ENCODE assay signal across 8 cellular contexts in the genomic region with DNA sequence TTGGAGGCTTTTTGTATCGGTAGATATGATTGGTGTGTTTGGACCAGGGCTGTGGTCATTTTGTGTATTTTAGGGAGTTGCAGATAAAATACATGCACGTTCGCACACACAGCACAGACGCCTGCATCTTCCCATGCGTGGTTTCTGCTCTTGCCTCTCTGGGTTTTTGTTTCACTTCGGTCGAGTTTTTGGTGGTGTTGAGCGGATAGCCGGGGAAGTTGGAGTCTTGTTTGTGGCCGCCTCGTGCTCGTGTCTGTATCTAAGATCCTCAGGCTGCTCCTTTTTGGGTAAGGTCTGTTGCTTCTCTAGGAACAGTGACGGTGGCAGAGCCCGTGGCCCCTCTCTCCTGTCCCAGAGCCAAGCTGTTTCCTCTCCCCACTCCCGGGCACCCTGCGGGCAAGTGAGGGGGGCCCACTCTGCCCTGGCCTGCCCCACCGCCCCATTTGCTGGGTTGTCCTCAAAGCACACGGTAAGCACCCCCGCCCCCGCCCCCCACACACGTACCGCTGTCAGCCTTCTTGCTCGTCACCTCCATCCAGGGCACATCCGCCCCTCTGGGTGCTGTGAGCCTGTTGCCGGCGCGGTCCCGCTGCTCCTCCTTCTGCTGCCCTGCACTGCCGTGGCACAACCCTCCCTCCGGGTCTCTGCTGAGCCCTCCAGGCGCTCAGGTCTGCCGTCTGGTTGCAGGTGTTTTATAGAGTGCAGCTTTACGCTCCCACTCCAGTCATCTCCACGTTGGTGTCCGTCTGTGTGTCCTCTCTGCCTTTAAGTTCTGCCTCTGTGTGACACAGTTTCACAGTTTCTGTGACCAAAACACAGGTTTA. TPM values are rescaled to one million over a fixed set of nuclear protein-coding genes. Genes with fewer than 3 reads are reported as not detected.
A peak's percentile ranks its signal among the peaks of the same experiment; 100 is the strongest.
DNase-seq lines count a peak whose midpoint lies in the region; ATAC-seq lines count a peak whose summit lies in the region.

No MANE protein-coding gene starts in this region.

- H3K4me1 Mint-ChIP-seq in activated CD8-positive, alpha-beta memory T cell treated with anti-CD3 and anti-CD28 coated beads, Interleukin-2, amount 10 ng/mL, durations not matched to agents 7 days and 5 days = peaks cover 55% of the 10 kb centered on the region

- peak overlapping the region; percentile 79 for H3K4me3 Mint-ChIP-seq in activated CD8-positive, alpha-beta memory T cell treated with anti-CD3 and anti-CD28 coated beads, Interleukin-2, amount 10 ng/mL, durations not matched to agents 7 days and 5 days

- peak; percentile 83 for DNase-seq in activated CD8-positive, alpha-beta memory T cell treated with anti-CD3 and anti-CD28 coated beads, Interleukin-2, amount 10 ng/mL, durations not matched to agents 7 days and 5 days
- DNase-seq in germinal center (ENCODE audit: low spot score) = peak; percentile 74
- DNase-seq in stimulated activated CD4-positive, alpha-beta T cell treated with anti-CD3 and anti-CD28 coated beads, TNF-alpha, amount 100 ng/mL, for 48 hours (ENCODE audit: low read depth in 3 of 3) = peak in 2 of 3 donors; percentile 27 to 42
- no peak for DNase-seq in NCI-H1436 (lab: John Stamatoyannopoulos, UW)
- no peak for DNase-seq in NCI-H128 (lab: John Stamatoyannopoulos, UW; ENCODE audit: unreplicated experiment)

- peak overlapping the region; percentile 70 for H3K27ac Mint-ChIP-seq in activated CD8-positive, alpha-beta memory T cell treated with anti-CD3 and anti-CD28 coated beads, Interleukin-2, amount 10 ng/mL, durations not matched to agents 7 days and 5 days

- H3K27me3 Mint-ChIP-seq in activated CD8-positive, alpha-beta memory T cell treated with anti-CD3 and anti-CD28 coated beads, Interleukin-2, amount 10 ng/mL, durations not matched to agents 7 days and 5 days = no peaks in the 10 kb centered on the region

- peaks cover 15 to 19% (median 17%) of the 10 kb centered on the region in 11 experiments for H3K9me3 ChIP-seq in BLaER1 treated with 17β-estradiol and CSF1 and Interleukin-3, amounts not matched to agents 10 nM and 100 nM (replicated peaks in 1 of 11)

- CTCF ChIA-PET in activated CD8-positive, alpha-beta memory T cell treated with anti-CD3 and anti-CD28 coated beads, Interleukin-2, amount 10 ng/mL, durations not matched to agents 7 days and 5 days (lab: Charles Lee) = interaction anchor here (2.0 to 2.2 kb wide), 2 partner anchors 24 to 31 kb away, joined by 4 to 5 read pairs; no protein-coding TSS in a partner anchor

- ATAC-seq in HG03521 (IDR thresholded peaks at IDR 0.05; ENCODE audit: unreplicated experiment) (peak; percentile 41), HG03342 (IDR thresholded peaks at IDR 0.05; ENCODE audit: unreplicated experiment) (no peak)
- peak; percentile 90 for ATAC-seq in activated CD8-positive, alpha-beta memory T cell treated with anti-CD3 and anti-CD28 coated beads, Interleukin-2, amount 10 ng/mL, durations not matched to agents 7 days and 5 days

- H3K4me3 ChIP-seq in BLaER1 treated with 17β-estradiol and CSF1 and Interleukin-3, amounts not matched to agents 10 nM and 100 nM = peak overlapping the region; percentile 31 to 66 (median 50); a peak in 18 of 20 replicates

- H3K36me3 Mint-ChIP-seq in activated CD8-positive, alpha-beta memory T cell treated with anti-CD3 and anti-CD28 coated beads, Interleukin-2, amount 10 ng/mL, durations not matched to agents 7 days and 5 days = peaks cover 32% of the 10 kb centered on the region

- peaks cover 10 to 33% (median 28%) of the 10 kb centered on the region in 11 experiments; a peak in 21 of 22 replicates for H3K27me3 ChIP-seq in BLaER1 treated with 17β-estradiol and CSF1 and Interleukin-3, amounts not matched to agents 10 nM and 100 nM

- peaks cover 51 to 62% (median 54%) of the 10 kb centered on the region in 10 experiments for H3K4me1 ChIP-seq in BLaER1 treated with 17β-estradiol and CSF1 and Interleukin-3, amounts not matched to agents 10 nM and 100 nM

- peak overlapping the region in 2 of 11 experiments; percentile 20 to 42; a peak in 1 of 22 replicates for H3K27ac ChIP-seq in BLaER1 treated with 17β-estradiol and CSF1 and Interleukin-3, amounts not matched to agents 10 nM and 100 nM

- H4K20me1 ChIP-seq in BLaER1 treated with 17β-estradiol and CSF1 and Interleukin-3, amounts not matched to agents 10 nM and 100 nM = peaks cover 54 to 98% (median 79%) of the 10 kb centered on the region in 11 experiments; a peak in 21 of 22 replicates

- H3K9me3 Mint-ChIP-seq in activated CD8-positive, alpha-beta memory T cell treated with anti-CD3 and anti-CD28 coated beads, Interleukin-2, amount 10 ng/mL, durations not matched to agents 7 days and 5 days (ENCODE audit: low read depth) = peaks cover 3% of the 10 kb centered on the region

- peak overlapping the region; percentile 72 to 91 (median 86) for H3K4me2 ChIP-seq in BLaER1 treated with 17β-estradiol and CSF1 and Interleukin-3, amounts not matched to agents 10 nM and 100 nM

- H3K9ac ChIP-seq in BLaER1 treated with 17β-estradiol and CSF1 and Interleukin-3, amounts not matched to agents 10 nM and 100 nM = peak overlapping the region; percentile 14 to 70 (median 62); a peak in 20 of 22 replicates

- H3K36me3 ChIP-seq in BLaER1 treated with 17β-estradiol and CSF1 and Interleukin-3, amounts not matched to agents 10 nM and 100 nM = peaks cover 0 to 19% (median 9%) of the 10 kb centered on the region in 11 experiments; a peak in 11 of 22 replicates

RNA-seq across cellular contexts. Expression of a gene that starts 51.9 kb away (rescaled TPM):
- 100 to 1,000 TPM in 1 of 2 experiments, 10 to 100 TPM in 1; 94.3 to 101 TPM for total RNA-seq in activated CD8-positive, alpha-beta memory T cell treated with anti-CD3 and anti-CD28 coated beads, Interleukin-2, amount 10 ng/mL, durations not matched to agents 7 days and 5 days

Comparison
In these comparisons a context has a peak if more than half of its experiments do, and no peak if none do; other contexts are left out.
1. DNase-seq: peak in activated CD8-positive, alpha-beta memory T cell treated with anti-CD3 and anti-CD28 coated beads, Interleukin-2, amount 10 ng/mL, durations not matched to agents 7 days and 5 days (single experiment), germinal center (single experiment) and stimulated activated CD4-positive, alpha-beta T cell treated with anti-CD3 and anti-CD28 coated beads, TNF-alpha, amount 100 ng/mL, for 48 hours (2 of 3); none in NCI-H1436 (single experiment) and NCI-H128 (single experiment).